In genomic region chr11:10305262-10305963, GRCh38 we compare ENCODE assay signal across 8 cellular contexts. TPM values are rescaled to one million over a fixed set of nuclear protein-coding genes. Genes with fewer than 3 reads are reported as not detected.
DNase-seq lines count a peak whose midpoint lies in the region; ATAC-seq and TF ChIP-seq lines count a peak whose summit lies in the region.

No MANE protein-coding gene starts in this region.

- 10 to 20% (median 14%) methylated on average over 27 to 51 of the region's 51 CpGs for WGBS in adrenal gland, 4 donors
- 2% methylated on average over 48 of the region's 51 CpGs for WGBS in hepatocyte (ENCODE audit: low lambda C conversion rate, missing lambda C conversion rate)

- peaks cover 5% of the 10 kb centered on the region for H3K79me2 ChIP-seq in hepatocyte

- H3K36me3 ChIP-seq in adrenal gland (replicated peaks in 1 of 2), result no peaks in the 10 kb centered on the region
- no peaks in the 10 kb centered on the region for H3K36me3 ChIP-seq in hepatocyte (replicated peaks; ENCODE audit: insufficient read depth, low read depth)

- TF ChIP-seq CTCF in GM12875 (IDR thresholded peaks at IDR 0.05; ENCODE audit: borderline replicate concordance, insufficient read depth, low read depth, low read length) (no peak), adrenal gland (IDR thresholded peaks at IDR 0.05) (no peak), hepatocyte (IDR thresholded peaks at IDR 0.05; ENCODE audit: poor library complexity) (no peak)

- peaks cover 2% of the 10 kb centered on the region for H4K20me1 ChIP-seq in hepatocyte (ENCODE audit: insufficient read depth, poor library complexity, severe bottlenecking)

- H3K4me2 ChIP-seq in hepatocyte, result peak overlapping the region; percentile 89

- no peaks in the 10 kb centered on the region for H3K9me3 ChIP-seq in adrenal gland (replicated peaks in 1 of 3)
- H3K9me3 ChIP-seq in hepatocyte (ENCODE audit: low read depth), result no peaks in the 10 kb centered on the region

- intact Hi-C loops in adrenal gland (cut with DNase I), result loop anchor here (2.0 to 10.0 kb wide), 4 partner anchors 93 to 551 kb away; no protein-coding TSS in a partner anchor

- H2AFZ ChIP-seq in hepatocyte, result peak overlapping the region; percentile 71

- no peak for ATAC-seq in HG02571 (IDR thresholded peaks at IDR 0.05; ENCODE audit: unreplicated experiment)
- no peak for ATAC-seq in HG02623 (IDR thresholded peaks at IDR 0.05; ENCODE audit: unreplicated experiment)

- H3K27me3 ChIP-seq in adrenal gland (no peaks in the 10 kb centered on the region), hepatocyte (peaks cover 3% of the 10 kb centered on the region)

- no peak for TF ChIP-seq POLR2A in adrenal gland (IDR thresholded peaks at IDR 0.05)

- H3K4me1 ChIP-seq in adrenal gland (replicated peaks in 1 of 2) (peaks cover 17 to 45% of the 10 kb centered on the region in 2 donors), hepatocyte (ENCODE audit: insufficient read depth) (peaks cover 20% of the 10 kb centered on the region)

- DNase-seq in NCI-H69 (lab: John Stamatoyannopoulos, UW) (peak; percentile 75), adrenal gland (peak in 2 of 7 donors; percentile 44 to 71), hepatocyte (ENCODE audit: low spot score) (peak; percentile 78), skeletal muscle cell (ENCODE audit: low read depth) (no peak), hippocampal formation (lab: John Stamatoyannopoulos, UW) (no peak)

- H3K4me3 ChIP-seq in GM12875 (ENCODE audit: low read depth, low read length) (peak overlapping the region; percentile 33), adrenal gland (peak overlapping the region in 2 of 4 donors; percentile 44 to 67), hepatocyte (peak overlapping the region; percentile 70), skeletal muscle cell (ENCODE audit: low read depth, low read length) (peak overlapping the region; percentile 95)

- peak overlapping the region in 4 of 5 donors; percentile 2 to 94 (median 72) for H3K27ac ChIP-seq in adrenal gland
- H3K27ac ChIP-seq in hepatocyte, result peak overlapping the region; percentile 95

- no peaks in the 10 kb centered on the region for H3K9me2 ChIP-seq in hepatocyte (replicated peaks; ENCODE audit: insufficient read depth)

RNA-seq across cellular contexts. Expression of gene ADM, which starts 0.5 kb away (rescaled TPM):
- total RNA-seq in adrenal gland (10 to 100 TPM in 7 of 8 donors, 1 to 10 TPM in 1; 3.6 to 55.7 (median 15.8) TPM), hepatocyte (74.1 and 87.8 TPM in 2 replicates)
- polyA plus RNA-seq in adrenal gland (10 to 100 TPM in 2 of 3 donors, 1 to 10 TPM in 1; 6.9 to 27.6 (median 26.3) TPM), hepatocyte (84.6 and 90.3 TPM in 2 replicates)

RNA-seq across cellular contexts. Expression of gene SBF2, which starts 11.4 kb away (rescaled TPM):
- 10 to 100 TPM; 32.1 to 60.7 (median 41.8) TPM for total RNA-seq in adrenal gland
- 10 to 100 TPM; 12.5 to 23.5 (median 15.9) TPM for polyA plus RNA-seq in adrenal gland
- 74.4 and 83.2 TPM in 2 replicates for total RNA-seq in hepatocyte
- polyA plus RNA-seq in hepatocyte, result 25.7 and 32.7 TPM in 2 replicates

Comparison
In these comparisons a context has a peak if more than half of its experiments do, and no peak if none do; other contexts are left out.
1. DNase-seq: peak in NCI-H69 (single experiment) and hepatocyte (single experiment); none in skeletal muscle cell (single experiment) and hippocampal formation (0 of 2).